Comparison of ENCODE assay signal across 17 cellular contexts in genomic region chr10:71710519-71710918, GRCh38. TPM values are rescaled to one million over a fixed set of nuclear protein-coding genes. Genes with fewer than 3 reads are reported as not detected.
"Had no signal": no experiment of that assay in that cellular context is flagged by ENCODE, and none has a peak within 500 bp of the region (broad histone marks: within the 10 kb centered on the region; RNA-seq: fewer than 3 reads in every experiment).

No MANE protein-coding gene starts in this region.

- H3K4me1 ChIP-seq: parathyroid adenoma had no signal

- H3K9me3 Mint-ChIP-seq: neural progenitor cell had no signal

- H3K36me3 Mint-ChIP-seq: activated CD8-positive, alpha-beta memory T cell treated with anti-CD3 and anti-CD28 coated beads, Interleukin-2, amount 10 ng/mL, durations not matched to agents 7 days and 5 days; neural progenitor cell had no signal

- DNase-seq: activated CD4-positive, alpha-beta T cell treated with anti-CD3 and anti-CD28 coated beads, Interleukin-2, amount 50 U/mL, for 4 hours; activated CD4-positive, CD25-positive, alpha-beta regulatory T cell; activated CD8-positive, alpha-beta memory T cell treated with anti-CD3 and anti-CD28 coated beads, Interleukin-2, amount 10 ng/mL, durations not matched to agents 7 days and 5 days; activated effector memory CD4-positive, alpha-beta T cell treated with Interleukin-2 at 50 U/mL for 16 hours; activated T-cell treated with anti-CD3 and anti-CD28 coated beads, Interleukin-2, amount 50 U/mL, for 1 hour; dorsolateral prefrontal cortex; erythroblast; left colon; lower lobe of right lung; sigmoid colon; spleen; thyroid gland had no signal

- ATAC-seq: activated CD8-positive, alpha-beta memory T cell treated with anti-CD3 and anti-CD28 coated beads, Interleukin-2, amount 10 ng/mL, durations not matched to agents 7 days and 5 days; left colon; lower lobe of right lung had no signal

- H3K27ac ChIP-seq: ascending aorta, lower lobe of right lung, neural progenitor cell, parathyroid adenoma, sigmoid colon, SK-N-MC, thyroid gland had no signal

- H3K27ac Mint-ChIP-seq: activated CD8-positive, alpha-beta memory T cell treated with anti-CD3 and anti-CD28 coated beads, Interleukin-2, amount 10 ng/mL, durations not matched to agents 7 days and 5 days; neural progenitor cell had no signal

- H3K4me3 Mint-ChIP-seq: activated CD8-positive, alpha-beta memory T cell treated with anti-CD3 and anti-CD28 coated beads, Interleukin-2, amount 10 ng/mL, durations not matched to agents 7 days and 5 days; neural progenitor cell had no signal

- H3K27me3 Mint-ChIP-seq: activated CD8-positive, alpha-beta memory T cell treated with anti-CD3 and anti-CD28 coated beads, Interleukin-2, amount 10 ng/mL, durations not matched to agents 7 days and 5 days had no signal

- H3K27me3 ChIP-seq: ascending aorta, breast epithelium, dorsolateral prefrontal cortex, neural progenitor cell, sigmoid colon, spleen, thyroid gland had no signal

- H3K4me3 ChIP-seq: ascending aorta, breast epithelium, dorsolateral prefrontal cortex, lower lobe of right lung, neural progenitor cell, sigmoid colon, SK-N-MC, spleen, thyroid gland had no signal

- H3K36me3 ChIP-seq: ascending aorta, breast epithelium, lower lobe of right lung, neural progenitor cell, sigmoid colon, spleen, thyroid gland had no signal

- H3K9me3 ChIP-seq: ascending aorta, breast epithelium, lower lobe of right lung, sigmoid colon, spleen, thyroid gland had no signal

RNA-seq across cellular contexts. Expression of gene C10orf105, which starts 9.1 kb away (rescaled TPM):
- total RNA-seq: ascending aorta, thyroid gland had no signal
